1 cellular context compared by ENCODE assay signal in the genomic region with DNA sequence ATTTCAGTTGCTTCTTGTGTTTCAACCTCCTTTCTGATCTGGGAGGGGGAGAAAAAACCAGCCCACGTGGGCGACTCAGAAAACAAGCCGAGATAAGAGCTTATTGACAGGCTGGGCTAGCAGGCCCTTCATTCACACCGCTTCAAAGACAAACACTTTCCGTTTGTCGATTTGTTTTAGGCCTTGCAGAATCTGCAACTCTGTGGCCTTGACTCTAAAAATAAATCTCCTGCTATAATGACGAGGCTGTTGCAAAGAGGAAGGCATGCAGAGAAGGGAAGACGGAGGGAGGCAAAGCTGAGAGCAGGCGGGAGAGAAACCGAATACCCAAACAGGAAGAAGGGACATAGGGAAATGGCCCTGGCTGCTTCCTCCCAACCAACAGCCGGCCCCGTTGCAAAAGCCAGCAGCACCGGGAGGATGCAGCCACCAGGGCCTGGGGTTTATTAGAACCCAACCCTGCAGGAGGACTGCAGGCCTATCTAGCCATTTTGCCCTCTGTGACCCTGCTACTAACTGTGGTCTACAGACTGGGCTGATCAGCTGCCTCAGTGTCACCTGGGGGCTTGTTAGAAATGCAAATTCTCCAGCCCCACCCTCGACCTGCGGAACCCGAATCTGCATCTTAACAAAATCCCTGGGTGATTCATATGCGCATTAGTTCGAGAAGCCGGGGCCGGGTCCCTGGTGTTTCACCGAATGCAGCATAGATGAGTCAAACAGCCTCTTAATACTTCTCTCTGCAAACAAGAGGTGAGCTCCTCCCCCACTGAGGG.
A peak's percentile ranks its signal among the peaks of the same experiment; 100 is the strongest.
TF ChIP-seq lines count a peak whose summit lies in the region.

No MANE protein-coding gene starts in this region.

TF ChIP-seq in GM23338, 12 proteins besides CTCF, POLR2A, EP300 and RAD21 (continued from another document):
- TF ChIP-seq ZNF462 (CRISPR knock-in tag; IDR thresholded peaks at IDR 0.05) = 0 out of 2 replicates have a peak, but pooled peaks have one; percentile 22
